Comparison of ENCODE assay signal across 14 cellular contexts in genomic region chr9:69996947-69997346, GRCh38. TPM values are rescaled to one million over a fixed set of nuclear protein-coding genes. Genes with fewer than 3 reads are reported as not detected.
DNase-seq lines count a peak whose midpoint lies in the region; ATAC-seq and TF ChIP-seq lines count a peak whose summit lies in the region.
"Had no signal": no experiment of that assay in that cellular context is flagged by ENCODE, and none has a peak within 500 bp of the region (broad histone marks: within the 10 kb centered on the region; RNA-seq: fewer than 3 reads in every experiment).

No MANE protein-coding gene starts in this region.

- H3K27me3 ChIP-seq in esophagus muscularis mucosa = no peaks in the 10 kb centered on the region
- H3K27me3 ChIP-seq in vagina = no peaks in the 10 kb centered on the region
- H3K27me3 ChIP-seq: spleen had no signal

- no peak for TF ChIP-seq EP300 in esophagus muscularis mucosa (IDR thresholded peaks at IDR 0.05)

- H3K9me3 ChIP-seq in esophagus muscularis mucosa = no peaks in the 10 kb centered on the region
- no peaks in the 10 kb centered on the region for H3K9me3 ChIP-seq in mucosa of descending colon
- H3K9me3 ChIP-seq in vagina = no peaks in the 10 kb centered on the region
- H3K9me3 ChIP-seq: spleen had no signal

- H3K36me3 ChIP-seq in esophagus muscularis mucosa (no peaks in the 10 kb centered on the region), mucosa of descending colon (ENCODE audit: low read depth) (no peaks in the 10 kb centered on the region), vagina (no peaks in the 10 kb centered on the region)
- H3K36me3 ChIP-seq: spleen had no signal

- WGBS in esophagus muscularis mucosa = 69% methylated on average over 2 of the region's 2 CpGs

- DNase-seq in NCI-H82 (lab: John Stamatoyannopoulos, UW) = peak; percentile 29
- DNase-seq in NCI-H82 treated with DMSO at 0.1 percent for 48 hours (lab: John Stamatoyannopoulos, UW; ENCODE audit: unreplicated experiment) = no peak
- no peak for DNase-seq in esophagus muscularis mucosa (ENCODE audit: extremely low spot score)
- no peak for DNase-seq in mucosa of descending colon
- no peak for DNase-seq in vagina (ENCODE audit: extremely low spot score in 2 of 2)
- DNase-seq in A172 (ENCODE audit: low spot score) = no peak
- DNase-seq: ACHN; activated CD4-positive, alpha-beta T cell treated with anti-CD3 and anti-CD28 coated beads for 4 hours; activated effector memory CD4-positive, alpha-beta T cell treated with Interleukin-2 at 50 U/mL for 16 hours; MM.1S; spleen; trophoblast cell had no signal

- intact Hi-C loops in esophagus muscularis mucosa (cut with DNase I) (no loop called here), mucosa of descending colon (cut with DNase I, micrococcal nuclease) (no loop called here), vagina (cut with DNase I) (loop anchor here (10.0 kb wide), 1 partner anchor 48 kb away; the partner anchor contains the start of gene MAMDC2)

- H3K4me3 ChIP-seq in esophagus muscularis mucosa (no peak overlapping the region), mucosa of descending colon (no peak overlapping the region), vagina (no peak overlapping the region)
- H3K4me3 ChIP-seq: spleen had no signal

- no peak for TF ChIP-seq CTCF in esophagus muscularis mucosa (IDR thresholded peaks at IDR 0.05)
- TF ChIP-seq CTCF in mucosa of descending colon (IDR thresholded peaks at IDR 0.05) = no peak
- no peak for TF ChIP-seq CTCF in vagina (IDR thresholded peaks at IDR 0.05)

- ATAC-seq in mucosa of descending colon = peak; percentile 24
- ATAC-seq in HG03520 (IDR thresholded peaks at IDR 0.05; ENCODE audit: unreplicated experiment) = no peak
- no peak for ATAC-seq in HG02884 (IDR thresholded peaks at IDR 0.05; ENCODE audit: unreplicated experiment)

- no peak for TF ChIP-seq POLR2A in esophagus muscularis mucosa (IDR thresholded peaks at IDR 0.05; ENCODE audit: low read depth)
- no peak for TF ChIP-seq POLR2A in vagina (IDR thresholded peaks at IDR 0.05)

- H3K4me1 ChIP-seq in esophagus muscularis mucosa (peaks cover 3 to 23% (median 10%) of the 10 kb centered on the region in 4 donors), mucosa of descending colon (ENCODE audit: low read depth) (no peaks in the 10 kb centered on the region), vagina (peaks cover 30% of the 10 kb centered on the region)
- H3K4me1 ChIP-seq: spleen had no signal

- peak overlapping the region; percentile 12 to 65 (median 26) for H3K27ac ChIP-seq in esophagus muscularis mucosa (replicated peaks in 1 of 4)
- H3K27ac ChIP-seq in vagina = peak overlapping the region; percentile 48

RNA-seq across cellular contexts. Expression of gene MAMDC2, which starts 46.7 kb away (rescaled TPM):
- 100 to 1,000 TPM; 115 to 147 (median 126) TPM for total RNA-seq in esophagus muscularis mucosa
- 10 to 100 TPM in 1 of 3 donors, 1 to 10 TPM in 2; 3.5 to 70.6 (median 6.9) TPM for total RNA-seq in mucosa of descending colon
- total RNA-seq in vagina = 38.5 TPM
- total RNA-seq in A172 (2014; rRNA removed; shearing (Covaris generic)) = 4.2 and 6.0 TPM in 2 replicates
